ENCODE assay signal across 1 cellular context in the genomic region with DNA sequence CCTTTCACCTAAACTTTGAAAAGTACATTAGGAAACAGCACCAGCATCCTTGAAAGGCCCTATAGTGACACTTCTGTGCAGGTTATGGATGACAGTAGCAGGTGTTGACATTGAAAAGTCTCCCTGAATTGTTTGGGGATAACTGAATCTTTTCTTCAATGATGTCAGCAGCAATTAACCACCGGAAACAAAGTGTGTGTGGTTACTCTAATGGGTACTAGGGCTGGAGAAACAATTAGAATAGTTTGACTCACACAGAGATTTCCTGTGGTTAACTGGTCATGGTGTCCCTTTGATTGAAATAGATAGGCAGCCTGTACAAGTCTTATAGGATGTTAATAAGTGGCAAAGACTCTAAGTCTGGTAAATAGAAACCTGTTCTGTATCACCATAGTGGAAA.
TF ChIP-seq lines count a peak whose summit lies in the region.

No MANE protein-coding gene starts in this region.

TF ChIP-seq in GM12878, 131 proteins besides CTCF, POLR2A, EP300 and RAD21 (continued from another document):
- TF ChIP-seq, protein P1, sequence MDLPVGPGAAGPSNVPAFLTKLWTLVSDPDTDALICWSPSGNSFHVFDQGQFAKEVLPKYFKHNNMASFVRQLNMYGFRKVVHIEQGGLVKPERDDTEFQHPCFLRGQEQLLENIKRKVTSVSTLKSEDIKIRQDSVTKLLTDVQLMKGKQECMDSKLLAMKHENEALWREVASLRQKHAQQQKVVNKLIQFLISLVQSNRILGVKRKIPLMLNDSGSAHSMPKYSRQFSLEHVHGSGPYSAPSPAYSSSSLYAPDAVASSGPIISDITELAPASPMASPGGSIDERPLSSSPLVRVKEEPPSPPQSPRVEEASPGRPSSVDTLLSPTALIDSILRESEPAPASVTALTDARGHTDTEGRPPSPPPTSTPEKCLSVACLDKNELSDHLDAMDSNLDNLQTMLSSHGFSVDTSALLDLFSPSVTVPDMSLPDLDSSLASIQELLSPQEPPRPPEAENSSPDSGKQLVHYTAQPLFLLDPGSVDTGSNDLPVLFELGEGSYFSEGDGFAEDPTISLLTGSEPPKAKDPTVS (IDR thresholded peaks at IDR 0.05; ENCODE audit: low read depth, low read length): no peak
- TF ChIP-seq BHLHE40 (IDR thresholded peaks at IDR 0.05; ENCODE audit: borderline replicate concordance in 1 of 2, low read depth in 2 of 2, low read length in 1 of 2) (peak; percentile 66 to 84), TCF3 (IDR thresholded peaks at IDR 0.05; ENCODE audit: borderline replicate concordance, insufficient read depth, low read depth, low read length) (no peak)
